Comparison of ENCODE assay signal across 10 cellular contexts in the genomic region with DNA sequence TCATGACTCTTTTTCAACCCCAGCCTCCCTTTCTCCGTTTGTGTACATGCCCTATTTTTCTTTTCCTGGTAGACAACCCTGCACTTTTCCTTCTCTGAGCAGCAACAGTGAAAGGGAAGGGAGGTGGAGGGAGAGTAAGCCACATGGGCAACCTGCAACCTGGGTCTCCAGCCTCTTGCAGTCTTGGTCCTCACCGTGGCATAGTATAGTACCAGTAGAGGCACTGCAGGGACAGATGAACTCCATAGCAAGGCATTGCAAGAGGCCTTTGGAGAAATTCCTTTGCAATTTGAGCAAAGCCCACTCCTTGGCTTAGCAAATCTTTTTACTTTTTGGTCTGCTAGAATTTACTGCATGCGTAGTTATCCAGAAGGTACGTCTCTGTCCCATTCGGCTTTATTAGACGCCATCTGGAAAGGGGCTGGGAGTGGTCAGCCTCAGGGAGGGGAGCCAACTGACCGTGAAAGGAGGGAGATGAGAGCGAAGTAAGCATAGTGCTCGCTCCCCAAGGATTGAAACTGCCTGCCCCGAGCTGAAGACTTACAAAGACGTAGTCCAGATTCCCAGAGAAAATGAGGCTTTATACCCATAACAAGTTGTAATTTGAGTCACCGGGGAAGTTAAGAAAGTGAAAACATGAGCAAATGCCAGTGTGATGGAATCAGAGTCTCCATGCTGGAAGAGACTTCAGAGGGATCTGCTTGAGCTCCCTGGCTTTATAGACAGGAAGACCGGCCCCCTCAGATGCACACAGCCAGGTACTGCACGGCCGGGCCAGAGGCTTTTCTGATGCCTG.
A peak's percentile ranks its signal among the peaks of the same experiment; 100 is the strongest.
DNase-seq lines count a peak whose midpoint lies in the region; ATAC-seq, FAIRE-seq and TF ChIP-seq lines count a peak whose summit lies in the region.
"Had no signal": no experiment of that assay in that cellular context is flagged by ENCODE, and none has a peak within 500 bp of the region (broad histone marks: within the 10 kb centered on the region; RNA-seq: fewer than 3 reads in every experiment).

No MANE protein-coding gene starts in this region.

- H3K4me1 ChIP-seq in adipocyte (ENCODE audit: control insufficient read depth, insufficient read depth, low read length): peaks cover 58% of the 10 kb centered on the region

- H3K9me3 ChIP-seq in adipocyte (ENCODE audit: control insufficient read depth, low read length): no peaks in the 10 kb centered on the region

- no peaks in the 10 kb centered on the region for H3K36me3 ChIP-seq in BJ (ENCODE audit: control insufficient read depth, insufficient read depth, low read length)
- H3K36me3 ChIP-seq in adipocyte (ENCODE audit: control insufficient read depth, insufficient read depth, low read length, severe bottlenecking): no peaks in the 10 kb centered on the region

- CTCF ChIA-PET in BJ (lab: Yijun Ruan, JAX): interaction anchor here (0.9 to 3.6 kb wide), 3 partner anchors 12 to 332 kb away, joined by 3 to 36 read pairs (median 3); partner anchors contain the start of gene CACNA1C

- ATAC-seq in left cardiac atrium (peak; percentile 10 to 27), HG03108 (IDR thresholded peaks at IDR 0.05; ENCODE audit: unreplicated experiment) (no peak), GM21723 (IDR thresholded peaks at IDR 0.05; ENCODE audit: unreplicated experiment) (no peak)

- H3K4me3 ChIP-seq in BJ (ENCODE audit: low read depth, low read length): peak overlapping the region; percentile 32
- peak overlapping the region; percentile 70 for H3K4me3 ChIP-seq in adipocyte (ENCODE audit: low read length)
- H3K4me3 ChIP-seq: lung had no signal

- intact Hi-C loops in left cardiac atrium (cut with DNase I): no loop called here

- FAIRE-seq in D721Med (lab: Jason Lieb, UNC): no peak

- POLR2A ChIA-PET in BJ (lab: Charles Lee): no interaction called here

- TF ChIP-seq CTCF in BJ (IDR thresholded peaks at IDR 0.05; ENCODE audit: insufficient read depth, low read depth, low read length): peak; percentile 52
- TF ChIP-seq CTCF in D721Med (IDR thresholded peaks at IDR 0.05; ENCODE audit: insufficient read depth, missing control alignments): no peak

- DNase-seq in BJ (ENCODE audit: low read depth) (peak; percentile 76), adipocyte (ENCODE audit: low read depth) (peak; percentile 95), left cardiac atrium (no peak), renal cortical epithelial cell (ENCODE audit: low read depth) (peak; percentile 41), D721Med (ENCODE audit: insufficient read length, low spot score) (no peak), DMS79 (lab: John Stamatoyannopoulos, UW) (no peak)
- DNase-seq: activated naive CD4-positive, alpha-beta T cell treated with anti-CD3 and anti-CD28 coated beads, Interleukin-2, amount 10 ng/mL, durations not matched to agents 7 days and 5 days had no signal

- H3K9ac ChIP-seq in adipocyte (ENCODE audit: low read length): peak overlapping the region; percentile 76

- no peaks in the 10 kb centered on the region; the same call in 1 of the 2 replicates for H3K27me3 ChIP-seq in BJ (ENCODE audit: control insufficient read depth, insufficient read depth, low read length)
- no peaks in the 10 kb centered on the region for H3K27me3 ChIP-seq in adipocyte (replicated peaks; ENCODE audit: control insufficient read depth, insufficient read depth, low read length)

Comparison
In these comparisons a context has a peak if more than half of its experiments do, and no peak if none do; other contexts are left out.
1. DNase-seq: peak in BJ (single experiment), adipocyte (single experiment) and renal cortical epithelial cell (single experiment); none in left cardiac atrium (single experiment), D721Med (single experiment) and DMS79 (single experiment).
2. ATAC-seq: peak in left cardiac atrium (2 of 2); none in HG03108 (single experiment) and GM21723 (single experiment).